ENCODE assay signal across 8 cellular contexts in the genomic region with DNA sequence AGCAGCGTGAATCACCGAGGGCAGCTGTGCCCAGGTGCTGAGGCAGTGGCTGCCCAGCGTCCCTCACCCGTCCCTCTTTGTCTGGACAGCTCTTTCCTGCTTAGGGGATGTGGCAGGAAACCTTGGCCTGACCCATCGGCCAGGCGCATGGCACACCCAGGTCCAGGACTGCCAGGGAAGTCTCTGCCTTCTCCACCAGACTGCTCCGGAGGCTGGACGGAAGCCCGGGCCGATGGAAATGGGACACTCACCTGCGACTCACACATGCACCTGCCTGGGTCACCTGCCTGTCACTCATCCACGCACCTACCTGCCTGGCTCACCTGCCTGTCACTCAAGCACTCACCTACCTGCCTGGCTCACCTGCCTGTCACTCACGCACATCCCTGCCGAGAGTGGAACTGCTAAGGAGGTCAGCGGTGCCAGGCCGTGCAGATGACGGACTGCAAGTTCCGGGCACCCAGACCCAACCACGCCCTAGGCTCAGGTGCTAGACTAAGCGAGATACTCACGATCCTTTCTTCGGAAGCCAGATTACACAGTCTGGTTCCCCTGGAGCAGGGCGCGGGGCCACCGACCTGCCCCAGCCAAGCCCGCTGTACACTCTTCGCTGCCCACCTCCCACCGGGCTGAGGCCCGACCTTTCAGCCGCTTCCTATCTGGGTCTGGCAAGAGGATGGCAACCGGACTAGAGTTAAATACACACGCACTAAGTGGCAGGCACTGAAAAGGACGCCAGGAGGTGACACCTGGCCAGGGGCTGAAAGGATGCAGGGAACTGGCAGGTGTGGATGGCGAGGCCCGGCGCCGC. TPM values are rescaled to one million over a fixed set of nuclear protein-coding genes. Genes with fewer than 3 reads are reported as not detected.
DNase-seq lines count a peak whose midpoint lies in the region; ATAC-seq and TF ChIP-seq lines count a peak whose summit lies in the region.

No MANE protein-coding gene starts in this region.

- in situ Hi-C loops in brain microvascular endothelial cell (cut with HindIII; ENCODE audit: low pct_ligation_motif_present, low sequenced_read_pairs): no loop called here

- no peaks in the 10 kb centered on the region for H3K9me3 Mint-ChIP-seq in mesothelial cell of epicardium

- H3K9me3 ChIP-seq in MG63: no peaks in the 10 kb centered on the region

- H3K4me3 ChIP-seq in MG63 (peak overlapping the region; percentile 83), brain microvascular endothelial cell (ENCODE audit: low read depth, low read length) (peak overlapping the region; percentile 80)

- peaks cover 1% of the 10 kb centered on the region for H3K36me3 Mint-ChIP-seq in mesothelial cell of epicardium

- peak overlapping the region; percentile 84 for H3K4me3 Mint-ChIP-seq in mesothelial cell of epicardium

- no peaks in the 10 kb centered on the region for H3K27me3 Mint-ChIP-seq in mesothelial cell of epicardium (ENCODE audit: low read depth)

- TF ChIP-seq CTCF in brain microvascular endothelial cell (IDR thresholded peaks at IDR 0.05; ENCODE audit: low read depth, low read length, missing control alignments): no peak
- no peak for TF ChIP-seq CTCF in mesothelial cell of epicardium (IDR thresholded peaks at IDR 0.05; ENCODE audit: unreplicated experiment)

- H3K36me3 ChIP-seq in MG63 (peaks cover 36% of the 10 kb centered on the region), brain microvascular endothelial cell (replicated peaks) (peaks cover 17% of the 10 kb centered on the region)

- H3K27ac Mint-ChIP-seq in mesothelial cell of epicardium: peak overlapping the region; percentile 87

- H3K27me3 ChIP-seq in MG63 (no peaks in the 10 kb centered on the region), brain microvascular endothelial cell (replicated peaks) (no peaks in the 10 kb centered on the region)

- H3K4me1 Mint-ChIP-seq in mesothelial cell of epicardium: peaks cover 33% of the 10 kb centered on the region

- peak; percentile 21 for DNase-seq in DMS79 treated with DMSO at 0.1 percent for 48 hours (lab: John Stamatoyannopoulos, UW)
- DNase-seq in MG63: no peak
- no peak for DNase-seq in brain microvascular endothelial cell
- DNase-seq in mesothelial cell of epicardium (ENCODE audit: low spot score in 2 of 2, unreplicated experiment in 2 of 2): no peak
- DNase-seq in amniotic stem cell (lab: John Stamatoyannopoulos, UW): no peak
- DNase-seq in iPS-NIHi11 (ENCODE audit: low spot score): no peak

- peak overlapping the region; percentile 88 for H3K27ac ChIP-seq in brain microvascular endothelial cell

- ATAC-seq in GM18870 (IDR thresholded peaks at IDR 0.05; ENCODE audit: unreplicated experiment) (no peak), HG03135 (IDR thresholded peaks at IDR 0.05; ENCODE audit: unreplicated experiment) (no peak)

RNA-seq across cellular contexts. Expression of gene UBE2J2, which starts 1.1 kb away (rescaled TPM):
- 66.2 and 94.1 TPM in 2 replicates for total RNA-seq in MG63 (2014; rRNA removed; shearing (Covaris generic); ENCODE audit: low replicate concordance)
- total RNA-seq in mesothelial cell of epicardium: 67.3 to 76.6 TPM (median 75.7 TPM) in 3 replicates

RNA-seq across cellular contexts. Expression of gene SCNN1D, which starts 7.7 kb away (rescaled TPM):
- 0.20 and 2.5 TPM in 2 replicates for total RNA-seq in MG63 (2014; rRNA removed; shearing (Covaris generic); ENCODE audit: low replicate concordance)
- 16.0 to 17.5 TPM (median 16.8 TPM) in 3 replicates for total RNA-seq in mesothelial cell of epicardium

RNA-seq across cellular contexts. Expression of gene C1QTNF12, which starts 26.0 kb away (rescaled TPM):
- 0.26 TPM in 1 of 2 replicates, not detected in the other for total RNA-seq in MG63 (2014; rRNA removed; shearing (Covaris generic); ENCODE audit: low replicate concordance)
- total RNA-seq in mesothelial cell of epicardium: 10.2 to 12.2 TPM (median 10.4 TPM) in 3 replicates

RNA-seq across cellular contexts. Expression of gene ACAP3, which starts 35.2 kb away (rescaled TPM):
- total RNA-seq in MG63 (2014; rRNA removed; shearing (Covaris generic); ENCODE audit: low replicate concordance): 20.0 and 24.2 TPM in 2 replicates
- total RNA-seq in mesothelial cell of epicardium: 85.5 to 97.3 TPM (median 91.0 TPM) in 3 replicates

RNA-seq across cellular contexts. Expression of gene PUSL1, which starts 35.9 kb away (rescaled TPM):
- 46.7 and 53.3 TPM in 2 replicates for total RNA-seq in MG63 (2014; rRNA removed; shearing (Covaris generic); ENCODE audit: low replicate concordance)
- total RNA-seq in mesothelial cell of epicardium: 12.7 to 14.5 TPM (median 14.2 TPM) in 3 replicates
